Comparison of ENCODE assay signal across 8 cellular contexts in genomic region chr14:92039720-92040430, GRCh38. TPM values are rescaled to one million over a fixed set of nuclear protein-coding genes. Genes with fewer than 3 reads are reported as not detected.
DNase-seq lines count a peak whose midpoint lies in the region; FAIRE-seq and TF ChIP-seq lines count a peak whose summit lies in the region.

TRIP11 (minus strand) TSS chr14:92040059; CDS start chr14:92039685, 374 bp downstream.

- TF ChIP-seq CTCF in Loucy (conservative IDR thresholded peaks at IDR 0.05; ENCODE audit: low read length) (no peak), neural cell (IDR thresholded peaks at IDR 0.05; ENCODE audit: poor library complexity, severe bottlenecking) (no peak), stomach (IDR thresholded peaks at IDR 0.05) (peak in 1 of 7 experiments; percentile 28)

- H3K9me2 ChIP-seq in Loucy (replicated peaks; ENCODE audit: low read depth, low read length) (no peaks in the 10 kb centered on the region), neural cell (ENCODE audit: insufficient read depth, low read length) (no peaks in the 10 kb centered on the region)

- no peaks in the 10 kb centered on the region for H3K36me3 ChIP-seq in Loucy (ENCODE audit: insufficient read depth, low read length)
- H3K36me3 ChIP-seq in neural cell (ENCODE audit: insufficient read depth, low read length), result no peaks in the 10 kb centered on the region
- H3K36me3 ChIP-seq in stomach, result peaks cover 0 to 15% (median 4%) of the 10 kb centered on the region in 4 donors

- no peaks in the 10 kb centered on the region for H3K27me3 ChIP-seq in Loucy (ENCODE audit: insufficient read depth, low read length, poor library complexity, severe bottlenecking)
- H3K27me3 ChIP-seq in neural cell (ENCODE audit: insufficient read depth, low read depth, low read length), result no peaks in the 10 kb centered on the region
- no peaks in the 10 kb centered on the region for H3K27me3 ChIP-seq in stomach

- peak; percentile 52 for TF ChIP-seq EP300 in neural cell (conservative IDR thresholded peaks at IDR 0.05; ENCODE audit: poor library complexity, severe bottlenecking)
- no peak for TF ChIP-seq EP300 in stomach (IDR thresholded peaks at IDR 0.05)

- H3K27ac ChIP-seq in neural cell (ENCODE audit: low read length) (peak within 1 kb of the TSS; percentile 88), stomach (peak within 1 kb of the TSS; percentile 91 to 97 (median 97))

- H3K4me1 ChIP-seq in Loucy (ENCODE audit: insufficient read depth, low read length, poor library complexity, severe bottlenecking) (peaks cover 32% of the 10 kb centered on the region), stomach (peaks cover 6 to 58% (median 49%) of the 10 kb centered on the region in 4 donors)

- H3K4me3 ChIP-seq in Loucy (ENCODE audit: low read length, poor library complexity, severe bottlenecking) (peak within 1 kb of the TSS; percentile 91), neural cell (ENCODE audit: low read length) (peak within 1 kb of the TSS; percentile 93), stomach (peak within 1 kb of the TSS; percentile 76 to 95 (median 82))

- no peaks in the 10 kb centered on the region for H3K9me3 ChIP-seq in Loucy (ENCODE audit: insufficient read depth, low read depth, low read length)
- no peaks in the 10 kb centered on the region for H3K9me3 ChIP-seq in neural cell (ENCODE audit: low read length)
- H3K9me3 ChIP-seq in stomach, result no peaks in the 10 kb centered on the region

- peak; percentile 92 for FAIRE-seq in H54 (lab: Jason Lieb, UNC)

- H3F3A ChIP-seq in Loucy (ENCODE audit: low read depth) (no peaks in the 10 kb centered on the region), neural cell (ENCODE audit: insufficient read depth, low read length, poor library complexity, severe bottlenecking) (peaks cover 5% of the 10 kb centered on the region)

- peak; percentile 15 for TF ChIP-seq RAD21 in neural cell (conservative IDR thresholded peaks at IDR 0.05)

- DNase-seq in ELF-1 (ENCODE audit: low read depth, low spot score) (peak; percentile 93), H54 (ENCODE audit: insufficient read length, low spot score) (peak; percentile 87), SHP77 treated with DMSO at 0.1 percent for 48 hours (lab: John Stamatoyannopoulos, UW) (peak; percentile 75), fibroblast of the conjunctiva (ENCODE audit: low read depth) (peak; percentile 77), stomach (peak; percentile 95)
- DNase-seq in activated effector memory CD4-positive, alpha-beta T cell treated with anti-CD3 and anti-CD28 coated beads, Interleukin-2, amount 50 U/mL, for 16 hours, result peak; percentile 99

- 0 to 1% (median 1%) methylated on average over 36 to 57 of the region's 57 CpGs for WGBS in stomach, 5 donors

- peak within 1 kb of the TSS; percentile 95 for H3K9ac ChIP-seq in Loucy (ENCODE audit: low read depth, low read length, poor library complexity, severe bottlenecking)
- H3K9ac ChIP-seq in neural cell (ENCODE audit: low read length), result peak within 1 kb of the TSS; percentile 97

- intact Hi-C loops in stomach (cut with DNase I; ENCODE audit: low total_unique reads), result no loop called here

- H3K79me2 ChIP-seq in Loucy (ENCODE audit: insufficient read depth, low read length) (peaks cover 58% of the 10 kb centered on the region), neural cell (replicated peaks; ENCODE audit: insufficient read depth, low read length) (peaks cover 40% of the 10 kb centered on the region)

- H4K20me1 ChIP-seq in Loucy (ENCODE audit: insufficient read depth, low read length, poor library complexity, severe bottlenecking) (peaks cover 30% of the 10 kb centered on the region), neural cell (ENCODE audit: insufficient read depth) (no peaks in the 10 kb centered on the region)

- peak within 1 kb of the TSS; percentile 91 for H3K4me2 ChIP-seq in Loucy (ENCODE audit: low read depth, low read length, poor library complexity, severe bottlenecking)
- H3K4me2 ChIP-seq in neural cell (ENCODE audit: low read length), result peak within 1 kb of the TSS; percentile 93

- H2AFZ ChIP-seq in Loucy (ENCODE audit: low read length) (peak within 1 kb of the TSS; percentile 97), neural cell (ENCODE audit: low read depth, low read length) (peak within 1 kb of the TSS; percentile 85)

- peak; percentile 79 for TF ChIP-seq POLR2A in H54 (IDR thresholded peaks at IDR 0.05; ENCODE audit: low read depth, low read length)
- peak in 2 of 4 donors; percentile 66 to 83 for TF ChIP-seq POLR2A in stomach (IDR thresholded peaks at IDR 0.05)

TF ChIP-seq in neural cell, 6 proteins besides CTCF, POLR2A, EP300 and RAD21:
- peak; percentile 77 for TF ChIP-seq TAF1 (IDR thresholded peaks at IDR 0.05; ENCODE audit: low read depth)
- no peak for TF ChIP-seq EZH2 (IDR thresholded peaks at IDR 0.05; ENCODE audit: borderline replicate concordance, insufficient read depth, low read length, poor library complexity, severe bottlenecking)
- peak; percentile 86 for TF ChIP-seq MXI1 (conservative IDR thresholded peaks at IDR 0.05; ENCODE audit: poor library complexity, severe bottlenecking)
- TF ChIP-seq POLR2AphosphoS5 (IDR thresholded peaks at IDR 0.05), result peak; percentile 94
- TF ChIP-seq REST (IDR thresholded peaks at IDR 0.05; ENCODE audit: borderline replicate concordance), result peak; percentile 96
- TF ChIP-seq SMC3 (conservative IDR thresholded peaks at IDR 0.05; ENCODE audit: poor library complexity), result peak; percentile 9

RNA-seq across cellular contexts. Expression of gene TRIP11, which starts in this region (rescaled TPM):
- polyA plus RNA-seq in neural cell (8.7 and 8.8 TPM in 2 replicates), stomach (1 to 10 TPM; 3.5 to 3.8 (median 3.8) TPM)
- polyA minus RNA-seq in neural cell, result 39.4 and 46.7 TPM in 2 replicates
- total RNA-seq in stomach, result 100 to 1,000 TPM in 1 of 5 donors, 10 to 100 TPM in 4; 20.9 to 135 (median 62.6) TPM

Comparison
In these comparisons a context has a peak if more than half of its experiments do, and no peak if none do; other contexts are left out.
1. Peak in every context shown above with its lines: DNase-seq, H3K4me3 ChIP-seq and H3K27ac ChIP-seq.